ENCODE assay signal across 8 cellular contexts in the genomic region with DNA sequence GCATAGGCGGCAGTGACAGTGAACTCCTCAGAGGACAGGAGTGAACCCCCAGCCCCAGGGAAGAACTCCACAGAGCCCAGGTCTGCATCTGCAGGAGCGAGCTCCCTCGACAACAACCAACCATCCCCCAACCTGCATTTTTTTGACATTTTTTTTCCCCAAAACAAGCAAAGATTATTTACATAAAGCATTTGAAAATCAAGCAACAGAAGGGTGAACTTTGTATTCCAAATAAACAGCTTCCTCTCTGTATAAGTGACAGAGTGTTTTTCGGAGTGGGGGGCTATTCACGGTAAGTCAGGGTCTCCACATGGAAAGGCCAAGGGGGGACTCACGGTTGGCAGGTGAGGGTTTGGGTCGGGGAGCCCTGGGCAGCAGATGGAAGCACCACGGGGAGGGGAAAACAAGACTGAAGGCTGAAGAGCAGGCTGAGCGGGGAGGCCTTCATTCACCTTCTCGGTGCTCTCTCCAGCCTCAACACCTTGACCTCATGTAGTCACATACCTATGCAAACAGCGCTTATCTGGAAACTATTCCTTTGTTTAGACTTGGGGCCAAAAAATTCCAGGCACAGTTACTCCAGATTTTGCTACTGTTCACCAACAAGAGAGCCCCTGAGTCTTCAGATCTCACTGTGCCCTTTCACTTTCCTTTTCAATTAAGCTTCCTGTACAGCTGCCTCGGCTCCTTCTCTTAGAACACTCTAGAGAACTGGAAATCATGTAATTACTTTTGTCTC. TPM values are rescaled to one million over a fixed set of nuclear protein-coding genes. Genes with fewer than 3 reads are reported as not detected.
A peak's percentile ranks its signal among the peaks of the same experiment; 100 is the strongest.
DNase-seq lines count a peak whose midpoint lies in the region; ATAC-seq and TF ChIP-seq lines count a peak whose summit lies in the region.

No MANE protein-coding gene starts in this region.

- H3K27me3 ChIP-seq in Panc1 (ENCODE audit: control insufficient read depth, insufficient read depth, low read length): no peaks in the 10 kb centered on the region
- H3K27me3 ChIP-seq in ascending aorta: no peaks in the 10 kb centered on the region
- no peaks in the 10 kb centered on the region for H3K27me3 ChIP-seq in iPS-20b (ENCODE audit: insufficient read depth, low read length)

- no TSS peak for BruUV-seq in Panc1 (replicated peaks; lab: Mats Ljungman, UMichigan)

- in situ Hi-C loops in Panc1 (cut with HindIII; ENCODE audit: low pct_unique_long_range_greater_than_20kb, low sequenced_read_pairs): no loop called here

- CTCF ChIA-PET in Panc1 (lab: Charles Lee): interaction anchor here (1.4 kb wide), 1 partner anchor 191 kb away, joined by 7 read pairs; no protein-coding TSS in a partner anchor

- intact Hi-C loops in Panc1 (cut with micrococcal nuclease; ENCODE audit: unreplicated experiment) (no loop called here), ascending aorta (cut with DNase I) (loop anchor here (10.0 kb wide), 1 partner anchor 169 kb away; no protein-coding TSS in a partner anchor)

- peak; percentile 78 for DNase-seq in GM12865 (ENCODE audit: low read depth)
- DNase-seq in Panc1 (ENCODE audit: low read depth, low spot score): no peak
- DNase-seq in ascending aorta (ENCODE audit: low spot score in 2 of 2): no peak
- peak; percentile 37 for DNase-seq in stimulated activated CD4-positive, alpha-beta T cell treated with anti-CD3 and anti-CD28 coated beads, Interleukin-15, amount 100 ng/mL, for 24 hours

- no peak for TF ChIP-seq CTCF in GM12865 (IDR thresholded peaks at IDR 0.05; ENCODE audit: insufficient read depth, low read depth, low read length, missing control alignments)
- TF ChIP-seq CTCF in Panc1 (IDR thresholded peaks at IDR 0.05): no peak
- TF ChIP-seq CTCF in ascending aorta (IDR thresholded peaks at IDR 0.05): no peak

- H3K36me3 ChIP-seq in Panc1 (ENCODE audit: control insufficient read depth, insufficient read depth, low read length) (no peaks in the 10 kb centered on the region), ascending aorta (no peaks in the 10 kb centered on the region), iPS-20b (ENCODE audit: insufficient read depth, low read depth, low read length) (no peaks in the 10 kb centered on the region)

- ATAC-seq in HG02763 (IDR thresholded peaks at IDR 0.05; ENCODE audit: unreplicated experiment) (peak; percentile 34), Panc1 (peak; percentile 81), GM18502 (IDR thresholded peaks at IDR 0.05; ENCODE audit: poor library complexity, unreplicated experiment) (no peak), HG02588 (IDR thresholded peaks at IDR 0.05; ENCODE audit: unreplicated experiment) (no peak)

- POLR2A ChIA-PET in Panc1 (lab: Charles Lee): no interaction called here

- H3K4me3 ChIP-seq in GM12865 (ENCODE audit: low read depth, low read length) (peak overlapping the region; percentile 92), Panc1 (ENCODE audit: low read depth in 2 of 2, low read length in 2 of 2) (peak overlapping the region; percentile 31 to 54), ascending aorta (peak overlapping the region; percentile 39 to 58), iPS-20b (ENCODE audit: low read length) (peak overlapping the region; percentile 2; the same call in 1 of the 2 replicates)

- H3K4me1 ChIP-seq in Panc1 (ENCODE audit: control insufficient read depth, insufficient read depth, low read length): peaks cover 29% of the 10 kb centered on the region
- H3K4me1 ChIP-seq in ascending aorta: peaks cover 12 to 35% of the 10 kb centered on the region in 2 donors
- peaks cover 23% of the 10 kb centered on the region; the same call in 1 of the 2 replicates for H3K4me1 ChIP-seq in iPS-20b (ENCODE audit: insufficient read depth, low read length)

- H3K27ac ChIP-seq in Panc1 (ENCODE audit: low read length): peak overlapping the region; percentile 79
- H3K27ac ChIP-seq in ascending aorta: peak overlapping the region; percentile 92 to 97
- H3K27ac ChIP-seq in iPS-20b (ENCODE audit: low read length): peak overlapping the region; percentile 35

- no peaks in the 10 kb centered on the region for H3K9me3 ChIP-seq in Panc1 (ENCODE audit: control insufficient read depth, insufficient read depth, low read depth, low read length)
- no peaks in the 10 kb centered on the region for H3K9me3 ChIP-seq in ascending aorta
- H3K9me3 ChIP-seq in iPS-20b (ENCODE audit: insufficient read depth, low read depth, low read length): no peaks in the 10 kb centered on the region

- peak overlapping the region; percentile 54; the same call in 1 of the 2 replicates for H3K9ac ChIP-seq in iPS-20b (ENCODE audit: low read depth, low read length)

RNA-seq across cellular contexts. Expression of a gene that starts 27.6 kb away (rescaled TPM):
- total RNA-seq in Panc1 (2021; ENCODE audit: unreplicated experiment) (14.0 TPM), ascending aorta (45.0 TPM)
- 6.6 TPM for polyA plus RNA-seq in Panc1 (2012; ENCODE audit: insufficient read length)

RNA-seq across cellular contexts. Expression of a gene that starts 47.1 kb away (rescaled TPM):
- 11.2 TPM for total RNA-seq in Panc1 (2021; ENCODE audit: unreplicated experiment)
- polyA plus RNA-seq in Panc1 (2012; ENCODE audit: insufficient read length): 13.2 TPM
- total RNA-seq in ascending aorta: 20.5 TPM

Comparison
In these comparisons a context has a peak if more than half of its experiments do, and no peak if none do; other contexts are left out.
1. DNase-seq: peak in GM12865 (single experiment) and stimulated activated CD4-positive, alpha-beta T cell treated with anti-CD3 and anti-CD28 coated beads, Interleukin-15, amount 100 ng/mL, for 24 hours (single experiment); none in Panc1 (single experiment) and ascending aorta (0 of 2).
2. H3K4me3 ChIP-seq: peak in every context shown above with its lines; median percentile 92 in GM12865; 48 in ascending aorta; 42 in Panc1; 2 in iPS-20b.
3. ATAC-seq: peak in HG02763 (single experiment) and Panc1 (single experiment); none in GM18502 (single experiment) and HG02588 (single experiment).
4. H3K27ac ChIP-seq: peak in every context shown above with its lines; median percentile 94 in ascending aorta; 79 in Panc1; 35 in iPS-20b.